ENCODE assay signal across 37 cellular contexts in genomic region chr22:46388647-46389046, GRCh38. TPM values are rescaled to one million over a fixed set of nuclear protein-coding genes. Genes with fewer than 3 reads are reported as not detected.
DNase-seq lines count a peak whose midpoint lies in the region; ATAC-seq, FAIRE-seq and TF ChIP-seq lines count a peak whose summit lies in the region.
"Had no signal": no experiment of that assay in that cellular context is flagged by ENCODE, and none has a peak within 500 bp of the region (broad histone marks: within the 10 kb centered on the region; RNA-seq: fewer than 3 reads in every experiment).

No MANE protein-coding gene starts in this region.

- H2BK15ac ChIP-seq in H1 (ENCODE audit: low read length), result no peak overlapping the region
- no peak overlapping the region for H2BK15ac ChIP-seq in neuronal stem cell (ENCODE audit: low read length)

- intact Hi-C loops in kidney (cut with DNase I), result no loop called here

- no peaks in the 10 kb centered on the region for H3K23me2 ChIP-seq in H1 (ENCODE audit: low read depth, low read length)

- no peaks in the 10 kb centered on the region for H3K27me3 Mint-ChIP-seq in chondrocyte (ENCODE audit: low read depth)
- H3K27me3 Mint-ChIP-seq: B cell; CD4-positive, alpha-beta T cell; CD4-positive, CD25-positive, alpha-beta regulatory T cell had no signal

- no peak overlapping the region for H3K4me2 ChIP-seq in H1 (ENCODE audit: insufficient read depth in 1 of 2, low read depth in 2 of 2, low read length in 2 of 2)
- no peak overlapping the region for H3K4me2 ChIP-seq in neuronal stem cell (ENCODE audit: insufficient read depth, low read length, poor library complexity, severe bottlenecking)
- H3K4me2 ChIP-seq: A549; BLaER1; BLaER1 treated with 17β-estradiol and CSF1 and Interleukin-3, amounts not matched to agents 10 nM and 100 nM had no signal

- DNase-seq in chondrocyte (ENCODE audit: low spot score), result peak; percentile 59
- no peak for DNase-seq in H1 (ENCODE audit: low read depth in 1 of 2, low spot score in 2 of 2)
- peak; percentile 32 for DNase-seq in kidney
- no peak for DNase-seq in neuronal stem cell (ENCODE audit: low spot score)
- DNase-seq in H54 (ENCODE audit: insufficient read length, low spot score), result no peak
- no peak for DNase-seq in putamen (ENCODE audit: low spot score)
- DNase-seq in stimulated activated naive CD8-positive, alpha-beta T cell treated with anti-CD3 and anti-CD28 coated beads, Interleukin-15, Interleukin-2, amounts not matched to agents 100 U/mL and 50 U/mL, for 24 hours, result no peak
- DNase-seq: 8988T; ACHN; AML-193; BE2C; C1 segment of cervical spinal cord; Caco-2; Calu3; CD4-positive, alpha-beta T cell; CD4-positive, CD25-positive, alpha-beta regulatory T cell; CD8-positive, alpha-beta memory T cell; CD8-positive, alpha-beta T cell; COR-L47; DMS 273 treated with DMSO at 0.1 percent for 48 hours; DMS153; DMS53; DMS79; DMS79 treated with DMSO at 0.1 percent for 48 hours; DND-41; EL had no signal

- no peak overlapping the region for H3K23ac ChIP-seq in H1 (ENCODE audit: insufficient read length)
- H3K23ac ChIP-seq in neuronal stem cell (ENCODE audit: low read depth, low read length, poor library complexity), result no peak overlapping the region

- 86% methylated on average over 7 of the region's 10 CpGs; no CpG with 5 or more reads in 1 of the 2 experiments for WGBS in H1 (ENCODE audit: extremely low coverage in 1 of 2, insufficient coverage in 1 of 2, insufficient read length in 1 of 2, insufficient replicate concordance in 2 of 2, low coverage in 1 of 2, low lambda C conversion rate in 2 of 2, missing lambda C conversion rate in 1 of 2), 2 experiments
- WGBS in neuronal stem cell (ENCODE audit: extremely low coverage in 2 of 2, insufficient read length in 2 of 2, insufficient replicate concordance in 1 of 2), 2 donors, result no CpG with 5 or more reads among the region's 10 CpGs

- H3K14ac ChIP-seq in H1 (ENCODE audit: insufficient read length) (no peak overlapping the region), neuronal stem cell (ENCODE audit: low read length) (peak overlapping the region; percentile 82)

- peaks cover 2% of the 10 kb centered on the region for H3K36me3 Mint-ChIP-seq in chondrocyte (ENCODE audit: low read depth)
- H3K36me3 Mint-ChIP-seq: CD14-positive monocyte; CD4-positive, alpha-beta memory T cell; CD4-positive, CD25-positive, alpha-beta regulatory T cell; CD8-positive, alpha-beta memory T cell; CD8-positive, alpha-beta T cell had no signal

- TF ChIP-seq EP300 in H1 (IDR thresholded peaks at IDR 0.05; ENCODE audit: borderline replicate concordance in 1 of 2, low read depth in 2 of 2, low read length in 2 of 2), result no peak

- H2AFZ ChIP-seq in H1 (ENCODE audit: low read length) (no peak overlapping the region), neuronal stem cell (ENCODE audit: low read length) (no peak overlapping the region)

- CTCF ChIA-PET in H1 (lab: Charles Lee; ENCODE audit: partially characterized antibody), result interaction anchor here (1.3 to 2.1 kb wide), 3 partner anchors 9 to 59 kb away, joined by 3 to 6 read pairs (median 5); no protein-coding TSS in a partner anchor

- no peak overlapping the region for H3K9ac ChIP-seq in H1 (replicated peaks in 1 of 4; ENCODE audit: extremely low read depth in 1 of 4, low read depth in 3 of 4, low read length in 3 of 4)
- H3K9ac ChIP-seq in kidney (ENCODE audit: low read length in 2 of 2), result no peak overlapping the region
- no peak overlapping the region for H3K9ac ChIP-seq in neuronal stem cell (ENCODE audit: low read depth, low read length, poor library complexity)
- H3K9ac ChIP-seq: BLaER1; BLaER1 treated with 17β-estradiol and CSF1 and Interleukin-3, amounts not matched to agents 10 nM and 100 nM had no signal

- H3K4me1 ChIP-seq in H1 (replicated peaks in 1 of 4; ENCODE audit: control insufficient read depth in 3 of 4, insufficient read depth in 4 of 4, low read length in 3 of 4) (peaks cover 0 to 2% (median 0%) of the 10 kb centered on the region in 4 experiments; a peak in 2 of 7 replicates), kidney (ENCODE audit: control insufficient read depth in 1 of 2, insufficient read depth in 1 of 2, low read depth in 1 of 2, low read length in 2 of 2) (peaks cover 0 to 4% of the 10 kb centered on the region in 2 donors), neuronal stem cell (ENCODE audit: control insufficient read depth in 2 of 2, insufficient read depth in 1 of 2, low read depth in 1 of 2, low read length in 2 of 2) (no peaks in the 10 kb centered on the region)
- H3K4me1 ChIP-seq: A549, BE2C, BLaER1, Caco-2 had no signal

- H2BK5ac ChIP-seq in H1 (ENCODE audit: low read depth, low read length), result no peak overlapping the region
- H2BK5ac ChIP-seq in neuronal stem cell (ENCODE audit: low read length), result no peak overlapping the region

- H2BK120ac ChIP-seq in H1 (replicated peaks; ENCODE audit: low read depth, low read length) (no peak overlapping the region), neuronal stem cell (ENCODE audit: low read depth, low read length) (no peak overlapping the region)

- FAIRE-seq in H1 (lab: Jason Lieb, UNC), result no peak
- no peak for FAIRE-seq in kidney (lab: Jason Lieb, UNC)
- no peak for FAIRE-seq in H54 (lab: Jason Lieb, UNC)
- FAIRE-seq: A204.1, A549, D721Med had no signal

- no peak overlapping the region for H4K5ac ChIP-seq in H1 (ENCODE audit: insufficient read length, low read depth, low read length)

- H2BK20ac ChIP-seq in H1 (ENCODE audit: low read length), result no peak overlapping the region

- H4K20me1 ChIP-seq in H1 (replicated peaks in 1 of 2; ENCODE audit: control insufficient read depth in 1 of 2, insufficient read depth in 2 of 2, low read length in 2 of 2), result peaks cover 0 to 2% of the 10 kb centered on the region in 2 experiments
- H4K20me1 ChIP-seq: BLaER1 had no signal

- H3K27me3 ChIP-seq in H1 (replicated peaks in 1 of 4; ENCODE audit: control insufficient read depth in 3 of 4, extremely low read depth in 1 of 4, insufficient read depth in 3 of 4, low read length in 3 of 4) (no peaks in the 10 kb centered on the region), neuronal stem cell (ENCODE audit: control insufficient read depth in 3 of 3, insufficient read depth in 3 of 3, low read depth in 1 of 3, low read length in 3 of 3) (no peaks in the 10 kb centered on the region)
- H3K27me3 ChIP-seq: BE2C; BLaER1; BLaER1 treated with 17β-estradiol and CSF1 and Interleukin-3, amounts not matched to agents 10 nM and 100 nM had no signal

- no peak overlapping the region for H3K56ac ChIP-seq in H1 (replicated peaks; ENCODE audit: insufficient read length, low read depth, low read length)

- no peak overlapping the region for H4K91ac ChIP-seq in H1 (replicated peaks; ENCODE audit: insufficient read length, low read length)
- H4K91ac ChIP-seq in neuronal stem cell (ENCODE audit: low read depth, low read length, poor library complexity), result no peak overlapping the region

- H2AK5ac ChIP-seq in H1 (ENCODE audit: low read depth, low read length) (no peak overlapping the region), neuronal stem cell (ENCODE audit: low read depth, low read length) (peak overlapping the region; percentile 48)

- TF ChIP-seq CTCF in chondrocyte (IDR thresholded peaks at IDR 0.05) (no peak), H1 (IDR thresholded peaks at IDR 0.05; ENCODE audit: control extremely low read depth in 1 of 3, insufficient read depth in 1 of 3, low read depth in 1 of 3, low read length in 3 of 3) (no peak), kidney (IDR thresholded peaks at IDR 0.05; ENCODE audit: borderline replicate concordance, extremely low read depth, insufficient read depth) (no peak)

- no peak for ATAC-seq in SK-N-SH treated with all-trans-retinoic acid at 6 μM for 48 hours
- ATAC-seq in stimulated activated naive CD8-positive, alpha-beta T cell treated with anti-CD3 and anti-CD28 coated beads, Interleukin-15, Interleukin-2, amounts not matched to agents 100 U/mL and 50 U/mL, for 24 hours, result no peak
- ATAC-seq: A549; CD8-positive, alpha-beta T cell had no signal

- no peak for TF ChIP-seq POLR2A in H1 (IDR thresholded peaks at IDR 0.05; ENCODE audit: control extremely low read depth in 1 of 2, low read depth in 2 of 2, low read length in 2 of 2)
- TF ChIP-seq POLR2A in H54 (IDR thresholded peaks at IDR 0.05; ENCODE audit: low read depth, low read length), result no peak

- H3K18ac ChIP-seq in H1 (ENCODE audit: extremely low read depth, low read length) (no peak overlapping the region), neuronal stem cell (ENCODE audit: low read length) (peak overlapping the region; percentile 17)

- H3K4ac ChIP-seq in H1 (replicated peaks; ENCODE audit: insufficient read length, low read depth, low read length) (no peak overlapping the region), neuronal stem cell (ENCODE audit: low read length) (no peak overlapping the region)

- H4K8ac ChIP-seq in H1 (ENCODE audit: extremely low read depth, insufficient read depth, low read length) (peak overlapping the region; percentile 79; the same call in 1 of the 2 replicates), neuronal stem cell (ENCODE audit: low read depth, low read length) (no peak overlapping the region)

- H3K4me1 Mint-ChIP-seq in chondrocyte (ENCODE audit: low read depth), result peaks cover 17% of the 10 kb centered on the region
- H3K4me1 Mint-ChIP-seq: B cell, CD14-positive monocyte had no signal

- no peaks in the 10 kb centered on the region for H3K9me3 ChIP-seq in H1 (ENCODE audit: insufficient read depth in 2 of 2, low read depth in 1 of 2, low read length in 1 of 2)
- no peaks in the 10 kb centered on the region for H3K9me3 ChIP-seq in kidney (ENCODE audit: control insufficient read depth in 1 of 2, low read length in 2 of 2)
- no peaks in the 10 kb centered on the region for H3K9me3 ChIP-seq in neuronal stem cell (replicated peaks in 1 of 2; ENCODE audit: control insufficient read depth in 2 of 2, insufficient read depth in 1 of 2, low read depth in 1 of 2, low read length in 2 of 2)
- H3K9me3 ChIP-seq: A549; BE2C; BLaER1; BLaER1 treated with 17β-estradiol and CSF1 and Interleukin-3, amounts not matched to agents 10 nM and 100 nM; Caco-2 had no signal

- H2BK12ac ChIP-seq in H1 (ENCODE audit: low read depth, low read length), result no peak overlapping the region
- H2BK12ac ChIP-seq in neuronal stem cell (ENCODE audit: low read length), result no peak overlapping the region

- no peak overlapping the region for H3K4me3 Mint-ChIP-seq in chondrocyte (ENCODE audit: unreplicated experiment)
- H3K4me3 Mint-ChIP-seq: B cell; CD14-positive monocyte; CD4-positive, alpha-beta memory T cell; CD4-positive, alpha-beta T cell; CD4-positive, CD25-positive, alpha-beta regulatory T cell; CD8-positive, alpha-beta memory T cell; CD8-positive, alpha-beta T cell had no signal

- H3K36me3 ChIP-seq in H1 (ENCODE audit: control insufficient read depth in 2 of 4, insufficient read depth in 4 of 4, low read length in 3 of 4), result 0 out of 8 replicates have a peak, but pooled peaks cover 0 to 2% (median 0%) of the 10 kb centered on the region in 4 experiments
- H3K36me3 ChIP-seq in kidney (ENCODE audit: control insufficient read depth in 1 of 2, insufficient read depth in 2 of 2, low read length in 2 of 2), result peaks cover 2 to 3% of the 10 kb centered on the region in 2 donors
- peaks cover 0 to 32% of the 10 kb centered on the region in 2 donors for H3K36me3 ChIP-seq in neuronal stem cell (replicated peaks in 1 of 2; ENCODE audit: control insufficient read depth in 2 of 2, insufficient read depth in 2 of 2, low read length in 2 of 2)
- H3K36me3 ChIP-seq: BE2C; BLaER1; BLaER1 treated with 17β-estradiol and CSF1 and Interleukin-3, amounts not matched to agents 10 nM and 100 nM had no signal

- no peaks in the 10 kb centered on the region for H3K9me3 Mint-ChIP-seq in chondrocyte (ENCODE audit: low read depth)
- H3K9me3 Mint-ChIP-seq: CD14-positive monocyte; CD4-positive, alpha-beta memory T cell; CD4-positive, alpha-beta T cell; CD4-positive, CD25-positive, alpha-beta regulatory T cell; CD8-positive, alpha-beta memory T cell; CD8-positive, alpha-beta T cell had no signal

- TF ChIP-seq RAD21 in H1 (IDR thresholded peaks at IDR 0.05 in 1 of 2, conservative IDR thresholded peaks at IDR 0.05 in 1 of 2; ENCODE audit: low read depth in 2 of 2, low read length in 2 of 2), result no peak

- H3K4me3 ChIP-seq in H1 (ENCODE audit: extremely low read depth in 1 of 4, insufficient read depth in 2 of 4, low read depth in 3 of 4, low read length in 4 of 4) (no peak overlapping the region), kidney (ENCODE audit: low read length in 2 of 2) (no peak overlapping the region), neuronal stem cell (ENCODE audit: low read length in 2 of 2) (no peak overlapping the region)
- H3K4me3 ChIP-seq: A549; BLaER1; BLaER1 treated with 17β-estradiol and CSF1 and Interleukin-3, amounts not matched to agents 10 nM and 100 nM had no signal

- POLR2A ChIA-PET in H1 (lab: Charles Lee; ENCODE audit: partially characterized antibody), result interaction anchor here (0.6 kb wide), 1 partner anchor 10 kb away, joined by 3 read pairs; no protein-coding TSS in a partner anchor

- H3K27ac ChIP-seq in H1 (ENCODE audit: low read depth, low read length), result no peak overlapping the region
- no peak overlapping the region for H3K27ac ChIP-seq in kidney (ENCODE audit: low read depth in 2 of 2, low read length in 2 of 2)
- H3K27ac ChIP-seq in neuronal stem cell (replicated peaks; ENCODE audit: low read length), result no peak overlapping the region
- H3K27ac ChIP-seq: 22Rv1; A549; BLaER1; BLaER1 treated with 17β-estradiol and CSF1 and Interleukin-3, amounts not matched to agents 10 nM and 100 nM; C4-2B had no signal

- no peaks in the 10 kb centered on the region for H3K79me1 ChIP-seq in H1 (ENCODE audit: low read depth, low read length)
- no peaks in the 10 kb centered on the region for H3K79me1 ChIP-seq in neuronal stem cell (ENCODE audit: low read depth, low read length)

- no peaks in the 10 kb centered on the region for H3K79me2 ChIP-seq in H1 (ENCODE audit: control insufficient read depth in 1 of 2, insufficient read depth in 2 of 2, low read length in 2 of 2)

- no peak overlapping the region for H3K27ac Mint-ChIP-seq in chondrocyte (ENCODE audit: unreplicated experiment)
- H3K27ac Mint-ChIP-seq: B cell; CD14-positive monocyte; CD4-positive, alpha-beta memory T cell; CD4-positive, alpha-beta T cell; CD4-positive, CD25-positive, alpha-beta regulatory T cell; CD8-positive, alpha-beta memory T cell; CD8-positive, alpha-beta T cell had no signal

RNA-seq across cellular contexts. Expression of gene TRMU, which starts 53.1 kb away (rescaled TPM):
- total RNA-seq in chondrocyte (26.5 to 39.2 TPM (median 27.3 TPM) in 3 replicates), kidney (40.5 TPM)
- total RNA-seq in H1 (2021; fragmentation: NEBNext Ultra II Directional; extraction: Animal tissue kit (Norgen Biotek cat#: 25700)), result 67.7 and 70.6 TPM in 2 replicates
- polyA plus RNA-seq in H1 (2011; rRNA removed) (43.4 and 52.9 TPM in 2 replicates), kidney (ENCODE audit: insufficient read depth, low read depth, low replicate concordance) (41.1 TPM)
- polyA plus RNA-seq in H1 (2011; cell fraction: cytosol; rRNA removed), result 58.0 TPM
- 205 TPM for polyA plus RNA-seq in H1 (2011; cell fraction: nucleus; rRNA removed)
- 56.5 to 70.4 TPM (median 62.8 TPM) in 4 replicates for polyA plus RNA-seq in H1 (2012, experiment 1 of 2)
- 31.1 TPM for polyA plus RNA-seq in H1 (2012, experiment 2 of 2)
- polyA plus RNA-seq in H1 (2013, experiment 1 of 2), result 40.5 TPM
- polyA plus RNA-seq in H1 (2013, experiment 2 of 2), result 37.4 TPM
- polyA minus RNA-seq in H1 (2011; rRNA and poly(A)+ RNA removed), result 35.1 and 35.7 TPM in 2 replicates
- 34.8 TPM for polyA minus RNA-seq in H1 (2011; cell fraction: cytosol; rRNA and poly(A)+ RNA removed)
- polyA minus RNA-seq in H1 (2011; cell fraction: nucleus; rRNA and poly(A)+ RNA removed), result 112 TPM
- polyA plus RNA-seq in neuronal stem cell (2013, experiment 1 of 2), result 30.9 TPM
- polyA plus RNA-seq in neuronal stem cell (2013, experiment 2 of 2), result 33.3 TPM

Comparison
In these comparisons a context has a peak if more than half of its experiments do, and no peak if none do; other contexts are left out.
1. DNase-seq: peak in chondrocyte (single experiment) and kidney (single experiment); none in H1 (0 of 2), neuronal stem cell (single experiment), H54 (single experiment), putamen (single experiment) and stimulated activated naive CD8-positive, alpha-beta T cell treated with anti-CD3 and anti-CD28 coated beads, Interleukin-15, Interleukin-2, amounts not matched to agents 100 U/mL and 50 U/mL, for 24 hours (single experiment).